1 cellular context compared by ENCODE assay signal in the genomic region with DNA sequence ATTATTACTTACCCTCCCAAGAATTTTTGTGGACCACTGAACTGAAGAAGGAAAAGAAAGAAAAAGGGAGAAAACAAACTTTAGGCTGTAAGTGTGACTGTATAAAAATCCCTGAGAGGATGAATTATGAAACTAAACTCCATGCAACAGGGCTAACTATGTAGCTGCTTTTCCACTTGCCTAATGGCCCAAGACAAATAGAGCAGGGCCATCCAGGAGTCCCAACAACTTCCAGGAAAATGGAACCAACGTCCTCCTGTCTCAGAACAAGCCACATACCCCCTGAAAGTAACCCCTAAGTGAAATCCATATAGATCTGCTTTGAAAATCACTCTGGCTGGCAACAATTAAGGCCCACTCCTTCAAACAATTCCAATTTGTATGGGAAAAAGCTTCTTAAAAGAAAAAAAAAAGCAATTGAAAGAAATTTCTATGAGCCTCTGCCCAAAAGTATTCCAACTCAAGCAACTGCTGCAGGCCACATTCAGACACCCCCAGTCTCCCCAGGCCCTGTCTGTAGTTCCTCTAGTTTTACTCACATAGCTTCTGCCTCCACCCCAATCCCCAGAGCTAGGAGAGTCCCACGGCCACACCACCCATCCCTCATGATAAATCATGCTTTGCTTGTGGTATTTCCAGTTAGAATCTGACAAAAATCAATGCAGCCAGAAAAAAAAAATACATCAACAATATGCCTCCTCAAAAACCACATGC.
TF ChIP-seq lines count a peak whose summit lies in the region.

No MANE protein-coding gene starts in this region.

TF ChIP-seq in SK-N-SH, 30 proteins besides CTCF, POLR2A, EP300 and RAD21 (continued from another document):
- TF ChIP-seq, protein P1, sequence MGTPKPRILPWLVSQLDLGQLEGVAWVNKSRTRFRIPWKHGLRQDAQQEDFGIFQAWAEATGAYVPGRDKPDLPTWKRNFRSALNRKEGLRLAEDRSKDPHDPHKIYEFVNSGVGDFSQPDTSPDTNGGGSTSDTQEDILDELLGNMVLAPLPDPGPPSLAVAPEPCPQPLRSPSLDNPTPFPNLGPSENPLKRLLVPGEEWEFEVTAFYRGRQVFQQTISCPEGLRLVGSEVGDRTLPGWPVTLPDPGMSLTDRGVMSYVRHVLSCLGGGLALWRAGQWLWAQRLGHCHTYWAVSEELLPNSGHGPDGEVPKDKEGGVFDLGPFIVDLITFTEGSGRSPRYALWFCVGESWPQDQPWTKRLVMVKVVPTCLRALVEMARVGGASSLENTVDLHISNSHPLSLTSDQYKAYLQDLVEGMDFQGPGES (IDR thresholded peaks at IDR 0.05; ENCODE audit: low read depth, low read length): no peak
- no peak for TF ChIP-seq TCF12 (IDR thresholded peaks at IDR 0.05)
- no peak for TF ChIP-seq SIN3A (IDR thresholded peaks at IDR 0.05; ENCODE audit: borderline replicate concordance, low read depth, low read length)
- TF ChIP-seq EZH2phosphoT487 (IDR thresholded peaks at IDR 0.05; ENCODE audit: borderline replicate concordance, low read depth): no peak
- no peak for TF ChIP-seq NRF1 (IDR thresholded peaks at IDR 0.05; ENCODE audit: low read depth, low read length)
- no peak for TF ChIP-seq PBX3 (IDR thresholded peaks at IDR 0.05)
- no peak for TF ChIP-seq SMC3 (IDR thresholded peaks at IDR 0.05; ENCODE audit: low read depth, low read length)
- no peak for TF ChIP-seq MEF2A (IDR thresholded peaks at IDR 0.05; ENCODE audit: borderline replicate concordance, low read depth)
- no peak for TF ChIP-seq POLR2AphosphoS5 (IDR thresholded peaks at IDR 0.05; ENCODE audit: low read depth, low read length)
- TF ChIP-seq ELF1 (IDR thresholded peaks at IDR 0.05): no peak
- TF ChIP-seq FOSL2 (IDR thresholded peaks at IDR 0.05; ENCODE audit: borderline replicate concordance, low read depth): no peak
- no peak for TF ChIP-seq GABPA (IDR thresholded peaks at IDR 0.05; ENCODE audit: low read depth)
- no peak for TF ChIP-seq TEAD4 (IDR thresholded peaks at IDR 0.05; ENCODE audit: borderline replicate concordance, insufficient read depth)
- TF ChIP-seq, protein P2, sequence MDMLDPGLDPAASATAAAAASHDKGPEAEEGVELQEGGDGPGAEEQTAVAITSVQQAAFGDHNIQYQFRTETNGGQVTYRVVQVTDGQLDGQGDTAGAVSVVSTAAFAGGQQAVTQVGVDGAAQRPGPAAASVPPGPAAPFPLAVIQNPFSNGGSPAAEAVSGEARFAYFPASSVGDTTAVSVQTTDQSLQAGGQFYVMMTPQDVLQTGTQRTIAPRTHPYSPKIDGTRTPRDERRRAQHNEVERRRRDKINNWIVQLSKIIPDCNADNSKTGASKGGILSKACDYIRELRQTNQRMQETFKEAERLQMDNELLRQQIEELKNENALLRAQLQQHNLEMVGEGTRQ (IDR thresholded peaks at IDR 0.05; ENCODE audit: borderline replicate concordance, low read depth, low read length): no peak
- no peak for TF ChIP-seq GATA2 (CRISPR knock-in tag; IDR thresholded peaks at IDR 0.05)
- no peak for TF ChIP-seq TAF1 (IDR thresholded peaks at IDR 0.05; ENCODE audit: borderline replicate concordance, low read depth, low read length)
- TF ChIP-seq, protein P3, sequence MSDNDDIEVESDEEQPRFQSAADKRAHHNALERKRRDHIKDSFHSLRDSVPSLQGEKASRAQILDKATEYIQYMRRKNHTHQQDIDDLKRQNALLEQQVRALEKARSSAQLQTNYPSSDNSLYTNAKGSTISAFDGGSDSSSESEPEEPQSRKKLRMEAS (IDR thresholded peaks at IDR 0.05; ENCODE audit: low read depth): no peak
- no peak for TF ChIP-seq RCOR1 (IDR thresholded peaks at IDR 0.05; ENCODE audit: low read length)
